15 cellular contexts compared by ENCODE assay signal in genomic region chr21:43323244-43324005, GRCh38.
DNase-seq lines count a peak whose midpoint lies in the region; ATAC-seq, FAIRE-seq and TF ChIP-seq lines count a peak whose summit lies in the region.
"Had no signal": no experiment of that assay in that cellular context is flagged by ENCODE, and none has a peak within 500 bp of the region (broad histone marks: within the 10 kb centered on the region; RNA-seq: fewer than 3 reads in every experiment).

No MANE protein-coding gene starts in this region.

- FAIRE-seq in HepG2 (lab: Jason Lieb, UNC): no peak

- H3K79me2 ChIP-seq in HepG2 (ENCODE audit: insufficient read depth, low read length) (no peaks in the 10 kb centered on the region), neural progenitor cell (ENCODE audit: low read depth) (no peaks in the 10 kb centered on the region)

- no peak overlapping the region for H3K4me2 ChIP-seq in HepG2 (ENCODE audit: low read depth, low read length)
- H3K4me2 ChIP-seq in neural progenitor cell: no peak overlapping the region

- H3K9me3 Mint-ChIP-seq in neural progenitor cell: peaks cover under 1% of the 10 kb centered on the region
- no peaks in the 10 kb centered on the region for H3K9me3 Mint-ChIP-seq in activated CD4-positive, alpha-beta T cell treated with anti-CD3 and anti-CD28 coated beads, Interleukin-2, amount 10 ng/mL, durations not matched to agents 24 days and 14 days
- H3K9me3 Mint-ChIP-seq: activated naive CD8-positive, alpha-beta T cell treated with anti-CD3 and anti-CD28 coated beads for 36 hours had no signal

- H3K4me3 Mint-ChIP-seq in neural progenitor cell: no peak overlapping the region
- no peak overlapping the region for H3K4me3 Mint-ChIP-seq in activated CD4-positive, alpha-beta T cell treated with anti-CD3 and anti-CD28 coated beads, Interleukin-2, amount 10 ng/mL, durations not matched to agents 24 days and 14 days
- H3K4me3 Mint-ChIP-seq: activated CD8-positive, alpha-beta memory T cell treated with anti-CD3 and anti-CD28 coated beads, Interleukin-2, amount 10 ng/mL, durations not matched to agents 7 days and 5 days; activated naive CD8-positive, alpha-beta T cell treated with anti-CD3 and anti-CD28 coated beads for 36 hours; nephron progenitor cell had no signal

- CTCF ChIA-PET in HepG2 (lab: Yijun Ruan, JAX; ENCODE audit: low intra/inter-chr PET ratio, low total read pairs): no interaction called here

- no peaks in the 10 kb centered on the region for H3K27me3 ChIP-seq in liver (ENCODE audit: control insufficient read depth in 4 of 4, insufficient read depth in 4 of 4, low read length in 3 of 4)
- peaks cover 2 to 62% of the 10 kb centered on the region in 2 experiments; a peak in 3 of 5 replicates for H3K27me3 ChIP-seq in HepG2 (ENCODE audit: control insufficient read depth in 1 of 2, insufficient read depth in 2 of 2, low read length in 2 of 2)
- no peaks in the 10 kb centered on the region for H3K27me3 ChIP-seq in neural progenitor cell
- no peaks in the 10 kb centered on the region for H3K27me3 ChIP-seq in aorta (ENCODE audit: control insufficient read depth in 1 of 2, insufficient read depth in 2 of 2, low read length in 1 of 2)

- peaks cover under 1% of the 10 kb centered on the region for H3K36me3 Mint-ChIP-seq in neural progenitor cell
- no peaks in the 10 kb centered on the region for H3K36me3 Mint-ChIP-seq in activated CD4-positive, alpha-beta T cell treated with anti-CD3 and anti-CD28 coated beads, Interleukin-2, amount 10 ng/mL, durations not matched to agents 24 days and 14 days (ENCODE audit: low read depth)
- H3K36me3 Mint-ChIP-seq: activated CD8-positive, alpha-beta memory T cell treated with anti-CD3 and anti-CD28 coated beads, Interleukin-2, amount 10 ng/mL, durations not matched to agents 7 days and 5 days; activated naive CD8-positive, alpha-beta T cell treated with anti-CD3 and anti-CD28 coated beads for 36 hours had no signal

- ATAC-seq in HepG2 (no peak), aorta (ENCODE audit: low FRiP score) (peak; percentile 27)
- ATAC-seq: activated CD8-positive, alpha-beta memory T cell treated with anti-CD3 and anti-CD28 coated beads, Interleukin-2, amount 10 ng/mL, durations not matched to agents 7 days and 5 days had no signal

- TF ChIP-seq CTCF in liver (IDR thresholded peaks at IDR 0.05; ENCODE audit: low read depth, low read length, missing input control): no peak
- no peak for TF ChIP-seq CTCF in HepG2 (CRISPR knock-in tag; IDR thresholded peaks at IDR 0.05)
- TF ChIP-seq CTCF in neural progenitor cell (IDR thresholded peaks at IDR 0.05): no peak

- TF ChIP-seq RAD21 in liver (IDR thresholded peaks at IDR 0.05) (peak; percentile 40 to 59), HepG2 (CRISPR knock-in tag; IDR thresholded peaks at IDR 0.05) (no peak)

- TF ChIP-seq POLR2A in HepG2 (IDR thresholded peaks at IDR 0.05; ENCODE audit: insufficient read depth in 1 of 2, low read depth in 2 of 2, low read length in 2 of 2): no peak

- POLR2A ChIA-PET in HepG2 (lab: Yijun Ruan, JAX): interaction anchor here (0.6 kb wide), 1 partner anchor 16 kb away, joined by 3 read pairs; no protein-coding TSS in a partner anchor

- peak overlapping the region; percentile 62 for H3K27ac Mint-ChIP-seq in neural progenitor cell
- no peak overlapping the region for H3K27ac Mint-ChIP-seq in activated CD4-positive, alpha-beta T cell treated with anti-CD3 and anti-CD28 coated beads, Interleukin-2, amount 10 ng/mL, durations not matched to agents 24 days and 14 days
- H3K27ac Mint-ChIP-seq: activated CD8-positive, alpha-beta memory T cell treated with anti-CD3 and anti-CD28 coated beads, Interleukin-2, amount 10 ng/mL, durations not matched to agents 7 days and 5 days; activated naive CD8-positive, alpha-beta T cell treated with anti-CD3 and anti-CD28 coated beads for 36 hours had no signal

- H3K9me3 ChIP-seq in liver (ENCODE audit: control insufficient read depth in 4 of 4, low read length in 3 of 4) (no peaks in the 10 kb centered on the region), HepG2 (ENCODE audit: low read length) (no peaks in the 10 kb centered on the region), neural progenitor cell (ENCODE audit: low read depth) (no peaks in the 10 kb centered on the region), aorta (ENCODE audit: control insufficient read depth, low read length) (no peaks in the 10 kb centered on the region)

- in situ Hi-C loops in HepG2 (cut with HindIII; ENCODE audit: extremely low pct_ligation_motif_present, low pct_unique_long_range_greater_than_20kb): no loop called here
- in situ Hi-C loops in KBM-7 (cut with MboI; ENCODE audit: low pct_unique_long_range_greater_than_20kb, low sequenced_read_pairs): no loop called here

- H3K9ac ChIP-seq in liver (ENCODE audit: low read depth in 1 of 2, low read length in 2 of 2) (no peak overlapping the region), HepG2 (ENCODE audit: insufficient read depth, low read depth, low read length) (no peak overlapping the region), neural progenitor cell (no peak overlapping the region)

- H3K4me1 Mint-ChIP-seq in neural progenitor cell: peaks cover 42% of the 10 kb centered on the region
- H3K4me1 Mint-ChIP-seq in activated CD4-positive, alpha-beta T cell treated with anti-CD3 and anti-CD28 coated beads, Interleukin-2, amount 10 ng/mL, durations not matched to agents 24 days and 14 days: peaks cover 8% of the 10 kb centered on the region

- H3K27ac ChIP-seq in liver (ENCODE audit: low read depth in 1 of 2, low read length in 2 of 2): peak overlapping the region in 1 of 2 donors; percentile 27
- no peak overlapping the region for H3K27ac ChIP-seq in HepG2 (ENCODE audit: extremely low read length, insufficient read depth, low read length)
- H3K27ac ChIP-seq in neural progenitor cell: no peak overlapping the region
- H3K27ac ChIP-seq in aorta (ENCODE audit: low read depth in 1 of 2, low read length in 2 of 2): no peak overlapping the region
- H3K27ac ChIP-seq: WERI-Rb-1 had no signal

- no peak overlapping the region for H3K4me3 ChIP-seq in liver (ENCODE audit: low read depth in 1 of 3, low read length in 3 of 3)
- H3K4me3 ChIP-seq in HepG2 (replicated peaks in 1 of 3; ENCODE audit: insufficient read depth in 1 of 3, low read depth in 2 of 3, low read length in 3 of 3): no peak overlapping the region
- no peak overlapping the region for H3K4me3 ChIP-seq in neural progenitor cell
- no peak overlapping the region for H3K4me3 ChIP-seq in aorta (ENCODE audit: low read length in 2 of 2)

- no peak overlapping the region for H2AFZ ChIP-seq in HepG2 (ENCODE audit: low read length)
- H2AFZ ChIP-seq in neural progenitor cell (replicated peaks): no peak overlapping the region

- H3K36me3 ChIP-seq in liver (ENCODE audit: control insufficient read depth in 4 of 4, insufficient read depth in 3 of 4, low read depth in 1 of 4, low read length in 3 of 4) (no peaks in the 10 kb centered on the region), HepG2 (replicated peaks in 1 of 2; ENCODE audit: control insufficient read depth in 1 of 2, insufficient read depth in 2 of 2, low read length in 2 of 2) (no peaks in the 10 kb centered on the region), neural progenitor cell (no peaks in the 10 kb centered on the region), aorta (ENCODE audit: control insufficient read depth in 1 of 2, insufficient read depth in 2 of 2, low read length in 1 of 2) (no peaks in the 10 kb centered on the region)
- H3K36me3 ChIP-seq: WERI-Rb-1 had no signal

- peaks cover 14% of the 10 kb centered on the region for H3K27me3 Mint-ChIP-seq in neural progenitor cell (ENCODE audit: insufficient read depth, low read depth)
- H3K27me3 Mint-ChIP-seq in activated CD4-positive, alpha-beta T cell treated with anti-CD3 and anti-CD28 coated beads, Interleukin-2, amount 10 ng/mL, durations not matched to agents 24 days and 14 days: peaks cover 3% of the 10 kb centered on the region
- H3K27me3 Mint-ChIP-seq: activated naive CD8-positive, alpha-beta T cell treated with anti-CD3 and anti-CD28 coated beads for 36 hours had no signal

- no peaks in the 10 kb centered on the region for H3F3A ChIP-seq in neural progenitor cell (ENCODE audit: low read depth)

- peaks cover 0 to 11% (median 6%) of the 10 kb centered on the region in 4 donors for H3K4me1 ChIP-seq in liver (ENCODE audit: control insufficient read depth in 4 of 4, insufficient read depth in 4 of 4, low read length in 3 of 4)
- peaks cover 25% of the 10 kb centered on the region for H3K4me1 ChIP-seq in HepG2 (ENCODE audit: insufficient read depth, low read length)
- H3K4me1 ChIP-seq in neural progenitor cell: no peaks in the 10 kb centered on the region
- no peaks in the 10 kb centered on the region for H3K4me1 ChIP-seq in aorta (ENCODE audit: control insufficient read depth in 1 of 2, insufficient read depth in 2 of 2, low read length in 2 of 2)

- intact Hi-C loops in HepG2 (cut with micrococcal nuclease; ENCODE audit: unreplicated experiment): no loop called here
- intact Hi-C loops in cardiac septum (cut with DNase I): no loop called here
- intact Hi-C loops in aorta (cut with DNase I): no loop called here
- intact Hi-C loops in activated CD4-positive, alpha-beta T cell treated with anti-CD3 and anti-CD28 coated beads, Interleukin-2, amount 10 ng/mL, durations not matched to agents 24 days and 14 days (cut with micrococcal nuclease): no loop called here

- H4K20me1 ChIP-seq in HepG2 (ENCODE audit: insufficient read depth, low read length): no peaks in the 10 kb centered on the region
- no peaks in the 10 kb centered on the region for H4K20me1 ChIP-seq in neural progenitor cell (ENCODE audit: low read depth)

- 57% methylated on average over 23 of the region's 23 CpGs for WGBS in liver
- 35% methylated on average over 3 of the region's 23 CpGs for WGBS in HepG2 (ENCODE audit: low lambda C conversion rate)
- 37 to 39% methylated on average over 23 of the region's 23 CpGs for WGBS in aorta, 2 donors

- no TSS peak for BruUV-seq in HepG2 (replicated peaks; lab: Mats Ljungman, UMichigan)

- no peak for TF ChIP-seq EP300 in HepG2 (IDR thresholded peaks at IDR 0.05; ENCODE audit: low read depth in 2 of 2, low read length in 2 of 2)
- TF ChIP-seq EP300 in HepG2 (CRISPR knock-in tag; IDR thresholded peaks at IDR 0.05; ENCODE audit: borderline replicate concordance): no peak

- DNase-seq in HepG2 (ENCODE audit: low spot score) (no peak), cardiac septum (ENCODE audit: low spot score) (peak; percentile 88), neural progenitor cell (ENCODE audit: low spot score) (no peak), aorta (peak in 1 of 2 donors; percentile 67), foreskin melanocyte (no peak), KBM-7 (no peak)
- DNase-seq in activated CD4-positive, alpha-beta T cell treated with anti-CD3 and anti-CD28 coated beads, Interleukin-2, amount 10 ng/mL, durations not matched to agents 24 days and 14 days: no peak
- DNase-seq: activated CD8-positive, alpha-beta memory T cell treated with anti-CD3 and anti-CD28 coated beads, Interleukin-2, amount 10 ng/mL, durations not matched to agents 7 days and 5 days; activated naive CD8-positive, alpha-beta T cell treated with anti-CD3 and anti-CD28 coated beads for 36 hours; COR-L47; H7; islet precursor cell; nephron progenitor cell; WERI-Rb-1 had no signal

TF ChIP-seq in liver, 16 proteins besides CTCF, POLR2A, EP300 and RAD21 (continues in another document):
- TF ChIP-seq YY1 (IDR thresholded peaks at IDR 0.05): peak; percentile 73
- peak; percentile 37 for TF ChIP-seq SP1 (IDR thresholded peaks at IDR 0.05)

TF ChIP-seq in HepG2, 621 proteins besides CTCF, POLR2A, EP300 and RAD21 (continues in another document):
- no peak for TF ChIP-seq NR3C1 (CRISPR knock-in tag; IDR thresholded peaks at IDR 0.05)
